ENCODE assay signal across 8 cellular contexts in genomic region chr13:29849071-29849541, GRCh38. TPM values are rescaled to one million over a fixed set of nuclear protein-coding genes. Genes with fewer than 3 reads are reported as not detected.
DNase-seq lines count a peak whose midpoint lies in the region; ATAC-seq and TF ChIP-seq lines count a peak whose summit lies in the region.

No MANE protein-coding gene starts in this region.

- H3K27me3 Mint-ChIP-seq in brain: peaks cover 12% of the 10 kb centered on the region

- H3K27me3 ChIP-seq in GM23248 (replicated peaks; ENCODE audit: insufficient read depth) (no peaks in the 10 kb centered on the region), kidney epithelial cell (ENCODE audit: control insufficient read depth, insufficient read depth, low read length) (no peaks in the 10 kb centered on the region)

- peaks cover 66% of the 10 kb centered on the region for H3F3A ChIP-seq in GM23248 (ENCODE audit: insufficient read depth)

- in situ Hi-C loops in GM23248 (cut with MboI): loop anchor here (5.0 kb wide), 1 partner anchor 268 kb away; no protein-coding TSS in a partner anchor

- H3K27ac ChIP-seq in GM23248: peak overlapping the region; percentile 95

- TF ChIP-seq CTCF in brain (conservative IDR thresholded peaks at IDR 0.05) (no peak), kidney epithelial cell (IDR thresholded peaks at IDR 0.05; ENCODE audit: insufficient read depth, low read length, poor library complexity, severe bottlenecking) (no peak)

- H3K4me1 Mint-ChIP-seq in brain: peaks cover 40% of the 10 kb centered on the region

- peak overlapping the region; percentile 94 to 99 (median 97) for H3K27ac Mint-ChIP-seq in brain

- H3K4me1 ChIP-seq in GM23248 (ENCODE audit: insufficient read depth): peaks cover 46% of the 10 kb centered on the region

- H3K36me3 Mint-ChIP-seq in brain: no peaks in the 10 kb centered on the region

- peak overlapping the region; percentile 98 for H3K9ac ChIP-seq in GM23248

- H4K20me1 ChIP-seq in GM23248 (ENCODE audit: insufficient read depth): peaks cover 2% of the 10 kb centered on the region; the same call in 1 of the 2 replicates

- H3K36me3 ChIP-seq in GM23248 (ENCODE audit: low read depth): no peaks in the 10 kb centered on the region
- H3K36me3 ChIP-seq in kidney epithelial cell (ENCODE audit: control insufficient read depth, insufficient read depth, low read length): no peaks in the 10 kb centered on the region

- 1% methylated on average over 20 of the region's 20 CpGs for WGBS in GM23248 (ENCODE audit: low coverage in 1 of 2, low lambda C conversion rate in 2 of 2, missing lambda C conversion rate in 2 of 2), 2 experiments

- peaks cover 60% of the 10 kb centered on the region for H3K79me2 ChIP-seq in GM23248 (ENCODE audit: insufficient read depth)

- peaks cover 0 to 7% (median 4%) of the 10 kb centered on the region in 5 experiments for H3K9me3 Mint-ChIP-seq in brain

- 0 out of 2 replicates have a peak, but pooled peaks cover 7% of the 10 kb centered on the region for H3K9me2 ChIP-seq in GM23248 (ENCODE audit: insufficient read depth)

- H3K4me3 Mint-ChIP-seq in brain: peak overlapping the region; percentile 93 to 99 (median 96)

- peak overlapping the region; percentile 94 for H3K4me3 ChIP-seq in GM23248
- peak overlapping the region; percentile 73 for H3K4me3 ChIP-seq in kidney epithelial cell (ENCODE audit: low read depth, low read length)

- ATAC-seq in HG02938 (IDR thresholded peaks at IDR 0.05; ENCODE audit: unreplicated experiment): no peak

- 0 out of 2 replicates have a peak overlapping the region, but pooled peaks have one; percentile 36 for H2AFZ ChIP-seq in GM23248

- H3K4me2 ChIP-seq in GM23248 (ENCODE audit: unreplicated experiment): peak overlapping the region; percentile 92

- DNase-seq in AG08395 (ENCODE audit: low spot score) (peak; percentile 12), GM23248 (peak; percentile 61), SHP77 (lab: John Stamatoyannopoulos, UW) (peak; percentile 10 to 17), kidney epithelial cell (ENCODE audit: low read depth) (no peak), ecto neural progenitor cell (ENCODE audit: low spot score) (no peak)
- peak; percentile 24 to 26 for DNase-seq in stimulated activated CD4-positive, alpha-beta T cell treated with anti-CD3 and anti-CD28 coated beads, Interleukin-4, amount 100 ng/mL, for 48 hours (ENCODE audit: low read depth in 2 of 2)

- no peaks in the 10 kb centered on the region for H3K9me3 ChIP-seq in GM23248 (ENCODE audit: low read depth)

RNA-seq across cellular contexts. Expression of gene UBL3, which starts 1.3 kb away (rescaled TPM):
- 73.9 and 85.8 TPM in 2 replicates for total RNA-seq in GM23248 (2014; rRNA removed; shearing (Covaris generic))
- 95.6 and 99.3 TPM in 2 replicates for polyA plus RNA-seq in GM23248 (2016; fragmentation: Nextera tagmentation; extraction: Ambion mirVana)
- polyA plus RNA-seq in brain (ENCODE audit: insufficient read depth, low read depth, low replicate concordance): 15.0 TPM
- 20.9 and 23.0 TPM in 2 replicates for total RNA-seq in kidney epithelial cell

Comparison
In these comparisons a context has a peak if more than half of its experiments do, and no peak if none do; other contexts are left out.
1. DNase-seq: peak in AG08395 (single experiment), GM23248 (single experiment), SHP77 (2 of 2) and stimulated activated CD4-positive, alpha-beta T cell treated with anti-CD3 and anti-CD28 coated beads, Interleukin-4, amount 100 ng/mL, for 48 hours (2 of 2); none in kidney epithelial cell (single experiment) and ecto neural progenitor cell (single experiment).